Comparison of ENCODE assay signal across 17 cellular contexts in genomic region chr6:106380407-106380806, GRCh38.
"Had no signal": no experiment of that assay in that cellular context is flagged by ENCODE, and none has a peak within 500 bp of the region (broad histone marks: within the 10 kb centered on the region; RNA-seq: fewer than 3 reads in every experiment).

No MANE protein-coding gene starts in this region.

- H3K27me3 ChIP-seq: ascending aorta, left lung, tibial artery had no signal

- H3K9me3 ChIP-seq: ascending aorta, left lung, tibial artery had no signal

- H3K36me3 ChIP-seq: ascending aorta, left lung, tibial artery had no signal

- DNase-seq: activated CD4-positive, alpha-beta T cell treated with anti-CD3 and anti-CD28 coated beads, Interleukin-2, amount 50 U/mL, for 4 hours; activated gamma-delta T cell; activated T-cell treated with anti-CD3 and anti-CD28 coated beads, Interleukin-2, amount 50 U/mL, for 72 hours; cerebellar nuclear complex; cortex of kidney; foreskin melanocyte; kidney; left lung; nephron progenitor cell; stimulated activated CD4-positive, alpha-beta T cell treated with anti-CD3 and anti-CD28 coated beads, Interleukin-12 subunit alpha, Interleukin-12 subunit beta, amount 100 ng/mL, for 4 hours; stimulated activated CD4-positive, alpha-beta T cell treated with anti-CD3 and anti-CD28 coated beads, Interleukin-1b, Interleukin-23, amount 100 ng/mL, for 48 hours; stimulated activated CD8-positive, alpha-beta memory T cell treated with anti-CD3 and anti-CD28 coated beads, Interleukin-4, amount 100 ng/mL, for 48 hours; stimulated activated naive CD4-positive, alpha-beta T cell; substantia nigra; T-helper 17 cell; tibial artery had no signal

- H3K27ac ChIP-seq: ascending aorta, left lung, tibial artery had no signal

- H3K4me1 ChIP-seq: ascending aorta, left lung, tibial artery had no signal

- H3K4me3 ChIP-seq: ascending aorta, left lung, tibial artery had no signal
